ENCODE assay signal across 16 cellular contexts in genomic region chr13:95298169-95298940, GRCh38. TPM values are rescaled to one million over a fixed set of nuclear protein-coding genes. Genes with fewer than 3 reads are reported as not detected.
A peak's percentile ranks its signal among the peaks of the same experiment; 100 is the strongest.
DNase-seq lines count a peak whose midpoint lies in the region; ATAC-seq, FAIRE-seq and TF ChIP-seq lines count a peak whose summit lies in the region.
"Had no signal": no experiment of that assay in that cellular context is flagged by ENCODE, and none has a peak within 500 bp of the region (broad histone marks: within the 10 kb centered on the region; RNA-seq: fewer than 3 reads in every experiment).

No MANE protein-coding gene starts in this region.

- TF ChIP-seq POLR2A in GM12891 (IDR thresholded peaks at IDR 0.05; ENCODE audit: low read depth, low read length), result no peak

- no peak for ATAC-seq in activated T-cell treated with anti-CD3 and anti-CD28 coated beads, Interleukin-2, amount 50 U/mL, for 72 hours (replicated peaks in 1 of 2)
- ATAC-seq in WTC11 (no peak), HG02678 (IDR thresholded peaks at IDR 0.05; ENCODE audit: unreplicated experiment) (no peak)

- H3K4me1 ChIP-seq in urinary bladder (ENCODE audit: insufficient read depth), result no peaks in the 10 kb centered on the region

- peaks cover 10% of the 10 kb centered on the region for H3K27me3 Mint-ChIP-seq in activated T-cell treated with anti-CD3 and anti-CD28 coated beads, Interleukin-2, amount 50 U/mL, for 24 hours
- no peaks in the 10 kb centered on the region for H3K27me3 Mint-ChIP-seq in activated T-cell treated with anti-CD3 and anti-CD28 coated beads, Interleukin-2, amount 50 U/mL, for 72 hours (ENCODE audit: low read depth)
- H3K27me3 Mint-ChIP-seq in WTC11 (ENCODE audit: low read depth), result peaks cover 36% of the 10 kb centered on the region
- peaks cover 18% of the 10 kb centered on the region for H3K27me3 Mint-ChIP-seq in nephron (ENCODE audit: low read depth)

- H3K9me3 Mint-ChIP-seq in activated T-cell treated with anti-CD3 and anti-CD28 coated beads, Interleukin-2, amount 50 U/mL, for 24 hours, result no peaks in the 10 kb centered on the region
- H3K9me3 Mint-ChIP-seq in activated T-cell treated with anti-CD3 and anti-CD28 coated beads, Interleukin-2, amount 50 U/mL, for 72 hours, result no peaks in the 10 kb centered on the region
- H3K9me3 Mint-ChIP-seq in WTC11, result no peaks in the 10 kb centered on the region
- H3K9me3 Mint-ChIP-seq in nephron, result no peaks in the 10 kb centered on the region
- H3K9me3 Mint-ChIP-seq: activated CD4-positive, alpha-beta T cell treated with anti-CD3 and anti-CD28 coated beads, Interleukin-2, amount 10 ng/mL, durations not matched to agents 7 days and 5 days had no signal

- WGBS in urinary bladder, result 86% methylated on average over 8 of the region's 8 CpGs

- H3K36me3 Mint-ChIP-seq in activated T-cell treated with anti-CD3 and anti-CD28 coated beads, Interleukin-2, amount 50 U/mL, for 24 hours (ENCODE audit: low read depth), result peaks cover 20% of the 10 kb centered on the region
- H3K36me3 Mint-ChIP-seq in activated T-cell treated with anti-CD3 and anti-CD28 coated beads, Interleukin-2, amount 50 U/mL, for 72 hours (ENCODE audit: insufficient read depth in 2 of 2), result peaks cover 0 to 3% of the 10 kb centered on the region in 2 donors
- H3K36me3 Mint-ChIP-seq in WTC11 (no peaks in the 10 kb centered on the region), nephron (ENCODE audit: low read depth) (no peaks in the 10 kb centered on the region)

- no peak for FAIRE-seq in GM12891 (lab: Jason Lieb, UNC)

- TF ChIP-seq CTCF in WTC11 (IDR thresholded peaks at IDR 0.05) (no peak), nephron (IDR thresholded peaks at IDR 0.05; ENCODE audit: unreplicated experiment in 3 of 3) (no peak)

- CTCF ChIA-PET in WTC11 (lab: Charles Lee), result interaction anchor here (0.7 to 4.1 kb wide), 6 partner anchors 24 to 109 kb away, joined by 3 to 80 read pairs (median 4); no protein-coding TSS in a partner anchor

- no peak overlapping the region for H3K27ac ChIP-seq in urinary bladder (ENCODE audit: low read depth)

- H3K4me3 Mint-ChIP-seq in activated T-cell treated with anti-CD3 and anti-CD28 coated beads, Interleukin-2, amount 50 U/mL, for 24 hours, result no peak overlapping the region
- H3K4me3 Mint-ChIP-seq in activated T-cell treated with anti-CD3 and anti-CD28 coated beads, Interleukin-2, amount 50 U/mL, for 72 hours, result no peak overlapping the region
- H3K4me3 Mint-ChIP-seq in WTC11 (no peak overlapping the region), nephron (peak overlapping the region; percentile 53 to 71 (median 53))
- H3K4me3 Mint-ChIP-seq: activated CD4-positive, alpha-beta T cell treated with anti-CD3 and anti-CD28 coated beads, Interleukin-2, amount 10 ng/mL, durations not matched to agents 7 days and 5 days had no signal

- POLR2A ChIA-PET in WTC11 (lab: Charles Lee), result interaction anchor here (0.6 kb wide), 1 partner anchor 397 kb away, joined by 3 read pairs; no protein-coding TSS in a partner anchor

- H3K4me1 Mint-ChIP-seq in activated T-cell treated with anti-CD3 and anti-CD28 coated beads, Interleukin-2, amount 50 U/mL, for 24 hours (ENCODE audit: low read depth), result peaks cover 48% of the 10 kb centered on the region
- H3K4me1 Mint-ChIP-seq in activated T-cell treated with anti-CD3 and anti-CD28 coated beads, Interleukin-2, amount 50 U/mL, for 72 hours (ENCODE audit: low read depth), result peaks cover 45% of the 10 kb centered on the region
- peaks cover 11% of the 10 kb centered on the region for H3K4me1 Mint-ChIP-seq in WTC11
- peaks cover 27% of the 10 kb centered on the region for H3K4me1 Mint-ChIP-seq in nephron

- peak overlapping the region; percentile 4 for H3K4me3 ChIP-seq in urinary bladder (ENCODE audit: low read depth, low read length)
- H3K4me3 ChIP-seq: mucosa of descending colon had no signal

- H3K36me3 ChIP-seq in urinary bladder (ENCODE audit: insufficient read depth), result no peaks in the 10 kb centered on the region

- DNase-seq in activated T-cell treated with anti-CD3 and anti-CD28 coated beads, Interleukin-2, amount 50 U/mL, for 24 hours, result no peak
- DNase-seq in activated T-cell treated with anti-CD3 and anti-CD28 coated beads, Interleukin-2, amount 50 U/mL, for 72 hours, result no peak
- no peak for DNase-seq in WTC11 (ENCODE audit: low spot score)
- no peak for DNase-seq in GM12891 (ENCODE audit: insufficient read length, low spot score)
- DNase-seq in NCI-H748 treated with DMSO at 0.1 percent for 48 hours (lab: John Stamatoyannopoulos, UW), result no peak
- DNase-seq: activated CD4-positive, alpha-beta T cell treated with anti-CD3 and anti-CD28 coated beads, Interleukin-2, amount 10 ng/mL, durations not matched to agents 7 days and 5 days; GF-D8; glutamatergic neuron; MM.1S; NCI-H2081 treated with DMSO at 0.1 percent for 48 hours; NK-92 treated with Interleukin-12 subunit alpha and Interleukin-12 subunit beta, amount 100 ng/mL, for 24 hours; T-helper 2 cell had no signal

- peak overlapping the region; percentile 44 for H3K27ac Mint-ChIP-seq in activated T-cell treated with anti-CD3 and anti-CD28 coated beads, Interleukin-2, amount 50 U/mL, for 24 hours
- no peak overlapping the region for H3K27ac Mint-ChIP-seq in activated T-cell treated with anti-CD3 and anti-CD28 coated beads, Interleukin-2, amount 50 U/mL, for 72 hours
- H3K27ac Mint-ChIP-seq in WTC11 (peak overlapping the region; percentile 65; the same call in 1 of the 2 replicates), nephron (peak overlapping the region in 2 of 3 experiments; percentile 7 to 32)
- H3K27ac Mint-ChIP-seq: activated CD4-positive, alpha-beta T cell treated with anti-CD3 and anti-CD28 coated beads, Interleukin-2, amount 10 ng/mL, durations not matched to agents 7 days and 5 days had no signal

TF ChIP-seq in WTC11, 78 proteins besides CTCF, POLR2A, EP300 and RAD21 (continues in another document):
- TF ChIP-seq NFATC4 (CRISPR knock-in tag; IDR thresholded peaks at IDR 0.05), result no peak
- TF ChIP-seq SP1 (CRISPR knock-in tag; conservative IDR thresholded peaks at IDR 0.05), result no peak
- no peak for TF ChIP-seq ZNF263 (CRISPR knock-in tag; IDR thresholded peaks at IDR 0.05; ENCODE audit: low read depth)
- no peak for TF ChIP-seq PRDM15 (CRISPR knock-in tag; IDR thresholded peaks at IDR 0.05)

TF ChIP-seq in GM12891, 5 proteins besides CTCF, POLR2A, EP300 and RAD21:
- TF ChIP-seq POU2F2 (IDR thresholded peaks at IDR 0.05; ENCODE audit: low read depth, low read length), result no peak
- no peak for TF ChIP-seq TAF1 (IDR thresholded peaks at IDR 0.05; ENCODE audit: low read depth, low read length)
- no peak for TF ChIP-seq SPI1 (IDR thresholded peaks at IDR 0.05; ENCODE audit: low read depth, low read length)
- no peak for TF ChIP-seq PAX5 (IDR thresholded peaks at IDR 0.05; ENCODE audit: insufficient read depth, low read length, severe bottlenecking)
- no peak for TF ChIP-seq POLR2AphosphoS5 (IDR thresholded peaks at IDR 0.05; ENCODE audit: low read depth, low read length)

RNA-seq across cellular contexts. Expression of gene ABCC4, which starts 2.9 kb away (rescaled TPM):
- 10 to 100 TPM in 1 of 2 donors, 1 to 10 TPM in 1; 8.6 to 10.0 TPM for total RNA-seq in activated T-cell treated with anti-CD3 and anti-CD28 coated beads, Interleukin-2, amount 50 U/mL, for 72 hours
- total RNA-seq in WTC11 (2021) (7.2 to 7.8 TPM (median 7.2 TPM) in 3 replicates), urinary bladder (32.5 TPM)
- 31.4 TPM for polyA plus RNA-seq in urinary bladder
- polyA plus RNA-seq in GM12891 (2012; ENCODE audit: low read depth, missing spikeins), result 10.4 TPM

Comparison
In these comparisons a context has a peak if more than half of its experiments do, and no peak if none do; other contexts are left out.
1. H3K4me3 Mint-ChIP-seq: peak in nephron (3 of 3); none in activated T-cell treated with anti-CD3 and anti-CD28 coated beads, Interleukin-2, amount 50 U/mL, for 24 hours (single experiment), activated T-cell treated with anti-CD3 and anti-CD28 coated beads, Interleukin-2, amount 50 U/mL, for 72 hours (0 of 2) and WTC11 (single experiment).